Comparison of ENCODE assay signal across 24 cellular contexts in genomic region chr1:44268054-44268453, GRCh38.
"Had no signal": no experiment of that assay in that cellular context is flagged by ENCODE, and none has a peak within 500 bp of the region (broad histone marks: within the 10 kb centered on the region; RNA-seq: fewer than 3 reads in every experiment).

No MANE protein-coding gene starts in this region.

- H3K27me3 ChIP-seq: esophagus squamous epithelium, heart right ventricle, right atrium auricular region, spleen, tibial nerve, upper lobe of right lung, uterus had no signal

- H3K4me1 ChIP-seq: uterus had no signal

- H3K9me3 ChIP-seq: esophagus squamous epithelium, heart right ventricle, prostate gland, right atrium auricular region, spleen, thoracic aorta, tibial nerve, upper lobe of right lung, uterus had no signal

- H3K36me3 ChIP-seq: esophagus squamous epithelium, prostate gland, right atrium auricular region, thoracic aorta, upper lobe of right lung, uterus had no signal

- H3K27ac ChIP-seq: coronary artery, esophagus squamous epithelium, heart right ventricle, right atrium auricular region, spleen, thoracic aorta, tibial nerve, upper lobe of right lung, uterus had no signal

- ATAC-seq: effector memory CD8-positive, alpha-beta T cell; naive thymus-derived CD8-positive, alpha-beta T cell; sciatic nerve; stimulated activated naive B cell treated with anti-CD40 and anti-IgM and Interleukin-4, amounts not matched to agents 10 μg/mL and 1 μg/mL and 100 μg/mL, for 72 hours; upper lobe of right lung had no signal

- H3K4me3 ChIP-seq: coronary artery, esophagus squamous epithelium, heart right ventricle, lung, prostate gland, right atrium auricular region, spleen, thoracic aorta, tibial nerve, upper lobe of right lung, uterus had no signal

- DNase-seq: dermis blood vessel endothelial cell; effector memory CD8-positive, alpha-beta T cell; esophagus squamous epithelium; foreskin melanocyte; glutamatergic neuron; heart right ventricle; hypothalamus; immature natural killer cell; islet precursor cell; naive thymus-derived CD8-positive, alpha-beta T cell; nephron progenitor cell; nucleus accumbens; spleen; stimulated activated CD4-positive, alpha-beta T cell treated with anti-CD3 and anti-CD28 coated beads, Interleukin-4, amount 100 ng/mL, for 4 hours; stimulated activated naive B cell treated with anti-CD40 and anti-IgM and Interleukin-4, amounts not matched to agents 10 μg/mL and 1 μg/mL and 100 μg/mL, for 72 hours; upper lobe of right lung; uterus had no signal
